ENCODE assay signal across 8 cellular contexts in the genomic region with DNA sequence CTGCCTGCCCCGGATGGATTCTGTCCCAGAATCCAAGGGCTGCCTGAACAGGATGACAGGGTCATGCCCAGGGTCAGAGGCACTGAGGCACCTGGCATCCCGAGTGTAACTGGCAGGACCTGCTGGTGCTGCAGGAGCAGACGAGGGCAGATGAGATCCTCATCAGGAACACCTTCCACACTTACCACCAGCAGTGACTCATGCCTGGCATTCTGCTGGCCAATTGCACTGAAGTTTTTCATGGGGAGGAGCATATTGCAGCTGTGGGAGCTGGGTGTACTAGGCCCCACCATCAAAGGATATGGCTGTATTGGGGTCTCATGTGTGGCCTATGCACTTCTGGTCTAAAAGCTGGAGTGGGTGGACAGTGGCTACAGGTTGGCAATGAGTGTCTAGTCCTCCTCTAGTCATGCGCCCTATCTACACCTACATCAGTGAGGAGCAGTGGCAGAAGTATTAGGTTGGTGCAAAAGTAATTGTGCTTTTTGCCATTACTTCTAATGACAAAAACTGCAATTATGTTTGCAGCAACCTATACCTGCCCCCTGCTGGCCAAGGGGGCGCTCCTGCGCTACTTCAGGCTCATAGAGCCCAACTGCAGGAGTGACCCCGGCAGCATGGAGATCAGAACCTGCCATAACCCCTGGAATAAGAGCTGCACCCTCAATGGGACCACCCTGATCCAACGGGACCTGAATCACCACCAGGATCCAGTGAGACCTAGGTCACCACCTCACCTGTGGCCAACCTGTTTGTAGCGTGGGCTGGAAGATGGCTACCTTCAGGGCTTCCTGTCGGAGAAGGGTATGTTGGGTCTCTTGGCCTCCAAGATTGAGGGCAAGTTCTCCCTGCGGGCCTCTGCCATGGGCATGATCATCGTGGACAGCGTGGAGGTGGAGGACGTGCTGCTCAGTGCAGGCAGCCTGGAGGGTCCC. TPM values are rescaled to one million over a fixed set of nuclear protein-coding genes. Genes with fewer than 3 reads are reported as not detected.
A peak's percentile ranks its signal among the peaks of the same experiment; 100 is the strongest.
DNase-seq lines count a peak whose midpoint lies in the region; ATAC-seq and TF ChIP-seq lines count a peak whose summit lies in the region.

No MANE protein-coding gene starts in this region.

- peak overlapping the region; percentile 1; the same call in 1 of the 2 replicates for H2AFZ ChIP-seq in OCI-LY3 (ENCODE audit: low read depth, low read length)

- H3K4me3 ChIP-seq in GM12875 (ENCODE audit: low read depth, low read length) (no peak overlapping the region), OCI-LY3 (ENCODE audit: low read length) (no peak overlapping the region), lung (no peak overlapping the region)

- in situ Hi-C loops in G401 (cut with HindIII; ENCODE audit: low sequenced_read_pairs): no loop called here

- 82 to 86% methylated on average over 14 of the region's 14 CpGs for WGBS in lung, 2 donors

- H3K79me2 ChIP-seq in OCI-LY3 (ENCODE audit: low read length): no peaks in the 10 kb centered on the region

- H3K27me3 ChIP-seq in OCI-LY3 (ENCODE audit: low read depth, low read length) (no peaks in the 10 kb centered on the region), lung (ENCODE audit: control insufficient read depth, insufficient read depth) (no peaks in the 10 kb centered on the region)

- H3K4me2 ChIP-seq in OCI-LY3 (ENCODE audit: low read length): peak overlapping the region; percentile 48

- peaks cover 95% of the 10 kb centered on the region for H3K4me1 ChIP-seq in OCI-LY3 (ENCODE audit: low read length)
- no peaks in the 10 kb centered on the region for H3K4me1 ChIP-seq in lung (ENCODE audit: control insufficient read depth in 2 of 2, insufficient read depth in 2 of 2, low read length in 2 of 2)

- H3K9me3 ChIP-seq in OCI-LY3 (ENCODE audit: insufficient read depth, low read length): 0 out of 2 replicates have a peak, but pooled peaks cover 2% of the 10 kb centered on the region
- H3K9me3 ChIP-seq in lung (ENCODE audit: control insufficient read depth in 2 of 2, insufficient read depth in 1 of 2, low read length in 1 of 2): no peaks in the 10 kb centered on the region

- peak overlapping the region; percentile 97 for H3K27ac ChIP-seq in OCI-LY3 (ENCODE audit: low read length)
- no peak overlapping the region for H3K27ac ChIP-seq in lung (ENCODE audit: low read depth in 1 of 2, low read length in 1 of 2)

- ATAC-seq in lung (ENCODE audit: insufficient read depth, low FRiP score): no peak
- no peak for ATAC-seq in GM21360 (IDR thresholded peaks at IDR 0.05; ENCODE audit: unreplicated experiment)
- no peak for ATAC-seq in GM18498 (IDR thresholded peaks at IDR 0.05; ENCODE audit: unreplicated experiment)

- no peaks in the 10 kb centered on the region for H4K20me1 ChIP-seq in OCI-LY3 (ENCODE audit: insufficient read depth, low read length)

- peak in 3 of 4 experiments; percentile 8 to 46 (median 10) for DNase-seq in activated naive CD4-positive, alpha-beta T cell (lab: John Stamatoyannopoulos, UW)
- DNase-seq in lung (ENCODE audit: low spot score) (no peak), H4 (ENCODE audit: low spot score) (no peak), G401 (ENCODE audit: low spot score) (no peak)

- peaks cover 14% of the 10 kb centered on the region for H3K36me3 ChIP-seq in OCI-LY3 (replicated peaks; ENCODE audit: low read depth, low read length)
- no peaks in the 10 kb centered on the region for H3K36me3 ChIP-seq in lung (ENCODE audit: control insufficient read depth in 2 of 2, insufficient read depth in 2 of 2, low read length in 2 of 2)

- TF ChIP-seq CTCF in GM12875 (IDR thresholded peaks at IDR 0.05; ENCODE audit: borderline replicate concordance, insufficient read depth, low read depth, low read length) (peak; percentile 83), OCI-LY3 (IDR thresholded peaks at IDR 0.05; ENCODE audit: low read depth, low read length) (peak; percentile 87), lung (IDR thresholded peaks at IDR 0.05; ENCODE audit: control extremely low read depth, extremely low read depth) (peak; percentile 35)

- H3K9ac ChIP-seq in OCI-LY3 (ENCODE audit: low read length): peak overlapping the region; percentile 89

RNA-seq across cellular contexts. Expression of a gene that starts 8.0 kb away (rescaled TPM):
- total RNA-seq in lung: not detected
- under 1 TPM in 1 of 2 donors, not detected in 1; 0.03 TPM for polyA plus RNA-seq in lung
- not detected in 2 replicates for total RNA-seq in H4 (2014; rRNA removed; shearing (Covaris generic))
- total RNA-seq in G401 (2014; rRNA removed; shearing (Covaris generic)): not detected in 2 replicates

Comparison
In these comparisons a context has a peak if more than half of its experiments do, and no peak if none do; other contexts are left out.
1. CTCF ChIP-seq: peak in every context shown above with its lines; median percentile 87 in OCI-LY3; 83 in GM12875; 35 in lung.
2. DNase-seq: peak in activated naive CD4-positive, alpha-beta T cell (3 of 4); none in lung (single experiment), H4 (single experiment) and G401 (single experiment).